ENCODE assay signal across 8 cellular contexts in genomic region chr11:111766834-111767142, GRCh38. TPM values are rescaled to one million over a fixed set of nuclear protein-coding genes. Genes with fewer than 3 reads are reported as not detected.
DNase-seq lines count a peak whose midpoint lies in the region; ATAC-seq and TF ChIP-seq lines count a peak whose summit lies in the region.

No MANE protein-coding gene starts in this region.

- no peak for DNase-seq in activated CD8-positive, alpha-beta memory T cell treated with anti-CD3 and anti-CD28 coated beads, Interleukin-2, amount 10 ng/mL, durations not matched to agents 7 days and 5 days
- DNase-seq in activated CD8-positive, alpha-beta memory T cell treated with anti-CD3 and anti-CD28 coated beads for 24 hours: no peak
- no peak for DNase-seq in RWPE2 (ENCODE audit: low spot score)
- DNase-seq in fibroblast of mammary gland (ENCODE audit: low read depth): no peak
- DNase-seq in progenitor cell of endocrine pancreas (ENCODE audit: low spot score, unreplicated experiment): no peak
- DNase-seq in nucleus accumbens (lab: John Stamatoyannopoulos, UW): no peak
- DNase-seq in NCI-H524 (lab: John Stamatoyannopoulos, UW): no peak
- no peak for DNase-seq in NK-92 treated with Interleukin-12 subunit alpha and Interleukin-12 subunit beta, amount 100 ng/mL, for 24 hours (lab: John Stamatoyannopoulos, UW)

- no peaks in the 10 kb centered on the region for H3K9me3 ChIP-seq in RWPE2 (ENCODE audit: severe bottlenecking)

- H3K4me3 ChIP-seq in RWPE2 (ENCODE audit: severe bottlenecking): peak overlapping the region; percentile 78
- H3K4me3 ChIP-seq in fibroblast of mammary gland (ENCODE audit: control insufficient read depth, low read depth, low read length): peak overlapping the region; percentile 90

- peaks cover 32% of the 10 kb centered on the region for H3K36me3 Mint-ChIP-seq in activated CD8-positive, alpha-beta memory T cell treated with anti-CD3 and anti-CD28 coated beads, Interleukin-2, amount 10 ng/mL, durations not matched to agents 7 days and 5 days
- H3K36me3 Mint-ChIP-seq in progenitor cell of endocrine pancreas (ENCODE audit: insufficient read depth): peaks cover 16% of the 10 kb centered on the region

- no peaks in the 10 kb centered on the region for H3K9me3 Mint-ChIP-seq in activated CD8-positive, alpha-beta memory T cell treated with anti-CD3 and anti-CD28 coated beads, Interleukin-2, amount 10 ng/mL, durations not matched to agents 7 days and 5 days (ENCODE audit: low read depth)
- H3K9me3 Mint-ChIP-seq in progenitor cell of endocrine pancreas (ENCODE audit: low read depth): no peaks in the 10 kb centered on the region

- CTCF ChIA-PET in activated CD8-positive, alpha-beta memory T cell treated with anti-CD3 and anti-CD28 coated beads, Interleukin-2, amount 10 ng/mL, durations not matched to agents 7 days and 5 days (lab: Charles Lee): interaction anchor here (0.8 to 4.9 kb wide), 8 partner anchors 10 to 514 kb away, joined by 3 to 50 read pairs (median 5); no protein-coding TSS in a partner anchor

- peak overlapping the region; percentile 51 for H3K27ac ChIP-seq in RWPE2 (ENCODE audit: poor library complexity, severe bottlenecking)

- peak; percentile 1 for ATAC-seq in activated CD8-positive, alpha-beta memory T cell treated with anti-CD3 and anti-CD28 coated beads, Interleukin-2, amount 10 ng/mL, durations not matched to agents 7 days and 5 days
- no peak for ATAC-seq in RWPE2 (ENCODE audit: low read depth)

- H3K27me3 ChIP-seq in RWPE2 (ENCODE audit: insufficient read depth, poor library complexity, severe bottlenecking): no peaks in the 10 kb centered on the region

- peaks cover 35% of the 10 kb centered on the region for H3K4me1 Mint-ChIP-seq in activated CD8-positive, alpha-beta memory T cell treated with anti-CD3 and anti-CD28 coated beads, Interleukin-2, amount 10 ng/mL, durations not matched to agents 7 days and 5 days
- H3K4me1 Mint-ChIP-seq in progenitor cell of endocrine pancreas (ENCODE audit: low read depth): peaks cover 27% of the 10 kb centered on the region

- peaks cover 24% of the 10 kb centered on the region for H3K36me3 ChIP-seq in RWPE2 (ENCODE audit: low read depth)

- H3K27ac Mint-ChIP-seq in activated CD8-positive, alpha-beta memory T cell treated with anti-CD3 and anti-CD28 coated beads, Interleukin-2, amount 10 ng/mL, durations not matched to agents 7 days and 5 days: peak overlapping the region; percentile 99
- H3K27ac Mint-ChIP-seq in progenitor cell of endocrine pancreas: peak overlapping the region; percentile 99

- no peaks in the 10 kb centered on the region for H3K27me3 Mint-ChIP-seq in activated CD8-positive, alpha-beta memory T cell treated with anti-CD3 and anti-CD28 coated beads, Interleukin-2, amount 10 ng/mL, durations not matched to agents 7 days and 5 days
- no peaks in the 10 kb centered on the region for H3K27me3 Mint-ChIP-seq in progenitor cell of endocrine pancreas

- no peak for TF ChIP-seq CTCF in RWPE2 (IDR thresholded peaks at IDR 0.05; ENCODE audit: poor library complexity, severe bottlenecking)
- no peak for TF ChIP-seq CTCF in fibroblast of mammary gland (conservative IDR thresholded peaks at IDR 0.05; ENCODE audit: control insufficient read depth, insufficient read depth, low read depth, low read length)
- TF ChIP-seq CTCF in progenitor cell of endocrine pancreas (IDR thresholded peaks at IDR 0.05; ENCODE audit: unreplicated experiment): no peak

- peaks cover 4% of the 10 kb centered on the region for H3K4me1 ChIP-seq in RWPE2 (ENCODE audit: insufficient read depth, poor library complexity, severe bottlenecking)

- peak overlapping the region; percentile 91 for H3K4me3 Mint-ChIP-seq in activated CD8-positive, alpha-beta memory T cell treated with anti-CD3 and anti-CD28 coated beads, Interleukin-2, amount 10 ng/mL, durations not matched to agents 7 days and 5 days
- peak overlapping the region; percentile 99 for H3K4me3 Mint-ChIP-seq in progenitor cell of endocrine pancreas (ENCODE audit: low read depth)

RNA-seq across cellular contexts. Expression of gene PPP2R1B, which starts 0.6 kb away (rescaled TPM):
- 10 to 100 TPM; 55.2 to 64.9 TPM for total RNA-seq in activated CD8-positive, alpha-beta memory T cell treated with anti-CD3 and anti-CD28 coated beads, Interleukin-2, amount 10 ng/mL, durations not matched to agents 7 days and 5 days
- total RNA-seq in progenitor cell of endocrine pancreas: 91.7 and 92.6 TPM in 2 replicates
